Comparison of ENCODE assay signal across 1 cellular context in genomic region chr10:72244573-72245038, GRCh38.
TF ChIP-seq lines count a peak whose summit lies in the region.

No MANE protein-coding gene starts in this region.

TF ChIP-seq in HepG2, 621 proteins besides CTCF, POLR2A, EP300 and RAD21:
- TF ChIP-seq HNF4A (CRISPR knock-in tag; IDR thresholded peaks at IDR 0.05), result peak; percentile 30
- no peak for TF ChIP-seq KDM3A (CRISPR knock-in tag; IDR thresholded peaks at IDR 0.05; ENCODE audit: low read depth)
- no peak for TF ChIP-seq MYPOP (CRISPR knock-in tag; IDR thresholded peaks at IDR 0.05)
